In genomic region chr4:13544556-13545393, GRCh38 we compare ENCODE assay signal across 1 cellular context.
TF ChIP-seq lines count a peak whose summit lies in the region.

No MANE protein-coding gene starts in this region.

TF ChIP-seq in HepG2, 621 proteins besides CTCF, POLR2A, EP300 and RAD21 (continued from another document):
- TF ChIP-seq HNF1B (CRISPR knock-in tag; IDR thresholded peaks at IDR 0.05): 0 out of 2 replicates have a peak, but pooled peaks have one; percentile 22
- TF ChIP-seq ZNF33A (CRISPR knock-in tag; IDR thresholded peaks at IDR 0.05; ENCODE audit: borderline replicate concordance): no peak
TF ChIP-seq in HepG2: peak in this region for 71.
